In the genomic region with DNA sequence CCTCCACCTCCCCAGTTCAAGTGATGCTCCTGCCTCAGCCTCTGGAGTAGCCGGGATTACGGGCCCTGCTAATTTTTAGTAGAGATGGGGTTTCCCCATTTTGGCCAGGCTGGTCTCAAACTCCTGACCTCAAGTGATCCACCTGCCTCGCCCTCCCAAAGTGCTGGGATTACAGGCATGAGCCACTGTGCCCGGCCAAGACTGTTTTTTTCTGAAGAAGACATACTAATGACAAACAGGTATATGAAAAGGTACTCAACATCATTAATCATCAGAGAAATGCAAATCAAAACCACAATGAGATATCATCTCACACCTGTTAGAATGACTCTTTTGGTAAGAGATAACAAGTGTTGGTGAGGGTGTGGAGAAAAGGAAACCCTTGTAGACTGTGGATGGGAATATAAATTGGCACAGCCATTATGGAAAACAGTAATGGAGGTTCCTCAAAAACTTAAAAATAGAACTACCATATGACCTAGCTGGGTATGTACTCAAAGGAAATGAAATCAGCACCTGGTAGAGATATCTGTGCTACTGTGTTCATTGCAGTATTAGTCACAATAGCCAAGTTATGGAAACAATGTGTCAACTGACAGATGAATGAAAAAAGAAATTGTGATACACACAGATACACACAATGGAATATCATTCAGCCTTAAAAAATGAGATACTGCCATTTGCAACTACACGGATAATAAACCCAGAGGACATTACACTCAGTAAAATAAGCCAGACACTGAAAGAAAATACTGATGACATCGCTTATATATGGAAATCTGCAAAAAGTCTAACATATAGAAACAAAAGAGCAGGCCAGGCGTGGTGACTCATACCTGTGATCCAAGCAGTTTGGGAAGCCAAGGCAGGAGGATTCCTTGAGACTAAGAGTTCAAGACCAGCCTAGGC, we compare ENCODE assay signal across 8 cellular contexts. TPM values are rescaled to one million over a fixed set of nuclear protein-coding genes. Genes with fewer than 3 reads are reported as not detected.
DNase-seq lines count a peak whose midpoint lies in the region; ATAC-seq and TF ChIP-seq lines count a peak whose summit lies in the region.

No MANE protein-coding gene starts in this region.

- TF ChIP-seq CTCF in SU-DHL-6 (IDR thresholded peaks at IDR 0.05; ENCODE audit: insufficient read depth, low read length, poor library complexity, severe bottlenecking) = no peak

- no peak overlapping the region for H2AFZ ChIP-seq in SU-DHL-6 (ENCODE audit: low read depth, low read length, severe bottlenecking)

- H3K9me3 ChIP-seq in SU-DHL-6 (ENCODE audit: insufficient read depth, low read length) = no peaks in the 10 kb centered on the region

- H3K27me3 ChIP-seq in SU-DHL-6 (ENCODE audit: low read length) = no peaks in the 10 kb centered on the region

- no peaks in the 10 kb centered on the region for H3K27me3 Mint-ChIP-seq in natural killer cell treated with Interleukin-12 subunit alpha and Interleukin-12 subunit beta and Interleukin-15 and Interleukin-18, amount 100 ng/mL, for 72 hours

- H3K4me2 ChIP-seq in SU-DHL-6 (ENCODE audit: low read depth, low read length, poor library complexity, severe bottlenecking) = peak overlapping the region; percentile 19

- no peaks in the 10 kb centered on the region for H4K20me1 ChIP-seq in SU-DHL-6 (ENCODE audit: low read depth, low read length)

- peak overlapping the region; percentile 10 for H3K4me3 Mint-ChIP-seq in natural killer cell treated with Interleukin-12 subunit alpha and Interleukin-12 subunit beta and Interleukin-15 and Interleukin-18, amount 100 ng/mL, for 72 hours

- ATAC-seq in activated CD4-positive, CD25-positive, alpha-beta regulatory T cell treated with anti-CD3 and anti-CD28 coated beads, Interleukin-2, amount 50 U/mL, for 24 hours = peak; percentile 87 to 89
- peak; percentile 82 for ATAC-seq in HG02610 (IDR thresholded peaks at IDR 0.05; ENCODE audit: unreplicated experiment)
- ATAC-seq in natural killer cell treated with Interleukin-12 subunit alpha and Interleukin-12 subunit beta and Interleukin-15 and Interleukin-18, amount 100 ng/mL, for 72 hours = peak in 1 of 2 donors; percentile 70

- peak overlapping the region; percentile 41 to 70 for H3K27ac Mint-ChIP-seq in natural killer cell treated with Interleukin-12 subunit alpha and Interleukin-12 subunit beta and Interleukin-15 and Interleukin-18, amount 100 ng/mL, for 72 hours

- peaks cover 98% of the 10 kb centered on the region for H3K79me2 ChIP-seq in SU-DHL-6 (ENCODE audit: insufficient read depth, low read length)

- peak overlapping the region; percentile 41; the same call in 1 of the 2 replicates for H3K27ac ChIP-seq in SU-DHL-6 (ENCODE audit: low read depth, low read length)

- H3F3A ChIP-seq in SU-DHL-6 (ENCODE audit: insufficient read depth) = no peaks in the 10 kb centered on the region

- H3K36me3 Mint-ChIP-seq in natural killer cell treated with Interleukin-12 subunit alpha and Interleukin-12 subunit beta and Interleukin-15 and Interleukin-18, amount 100 ng/mL, for 72 hours = no peaks in the 10 kb centered on the region

- H3K9me3 Mint-ChIP-seq in natural killer cell treated with Interleukin-12 subunit alpha and Interleukin-12 subunit beta and Interleukin-15 and Interleukin-18, amount 100 ng/mL, for 72 hours = no peaks in the 10 kb centered on the region

- no peaks in the 10 kb centered on the region for H3K36me3 ChIP-seq in SU-DHL-6 (ENCODE audit: low read length)

- no peak overlapping the region for H3K4me3 ChIP-seq in SU-DHL-6 (ENCODE audit: insufficient read depth, low read length, poor library complexity, severe bottlenecking)

- no peaks in the 10 kb centered on the region for H3K9me2 ChIP-seq in SU-DHL-6 (replicated peaks; ENCODE audit: insufficient read depth, low read length)

- peaks cover 42 to 46% of the 10 kb centered on the region in 2 donors for H3K4me1 Mint-ChIP-seq in natural killer cell treated with Interleukin-12 subunit alpha and Interleukin-12 subunit beta and Interleukin-15 and Interleukin-18, amount 100 ng/mL, for 72 hours (ENCODE audit: low read depth in 2 of 2)

- no peak overlapping the region for H3K9ac ChIP-seq in SU-DHL-6 (ENCODE audit: low read length)

- no peak for DNase-seq in activated CD4-positive, CD25-positive, alpha-beta regulatory T cell treated with anti-CD3 and anti-CD28 coated beads, Interleukin-2, amount 50 U/mL, for 72 hours
- DNase-seq in natural killer cell treated with Interleukin-12 subunit alpha and Interleukin-12 subunit beta and Interleukin-15 and Interleukin-18, amount 100 ng/mL, for 72 hours (ENCODE audit: low spot score) = no peak
- DNase-seq in hypothalamus (lab: John Stamatoyannopoulos, UW) = no peak
- no peak for DNase-seq in occipital lobe (lab: John Stamatoyannopoulos, UW)
- no peak for DNase-seq in GM19240 (ENCODE audit: insufficient read length, low spot score)

RNA-seq across cellular contexts. Expression of gene SOS1, which starts 20.8 kb away (rescaled TPM):
- total RNA-seq in natural killer cell treated with Interleukin-12 subunit alpha and Interleukin-12 subunit beta and Interleukin-15 and Interleukin-18, amount 100 ng/mL, for 72 hours = 10 to 100 TPM; 57.9 to 67.1 TPM
- total RNA-seq in occipital lobe = 32.1 TPM
